In genomic region chr1:43207229-43207853, GRCh38 we compare ENCODE assay signal across 13 cellular contexts. TPM values are rescaled to one million over a fixed set of nuclear protein-coding genes. Genes with fewer than 3 reads are reported as not detected.
DNase-seq lines count a peak whose midpoint lies in the region; ATAC-seq and TF ChIP-seq lines count a peak whose summit lies in the region.
"Had no signal": no experiment of that assay in that cellular context is flagged by ENCODE, and none has a peak within 500 bp of the region (broad histone marks: within the 10 kb centered on the region; RNA-seq: fewer than 3 reads in every experiment).

No MANE protein-coding gene starts in this region.

- CTCF ChIA-PET in AG04450 (lab: Charles Lee): interaction anchor here (1.9 kb wide), 1 partner anchor 20 kb away, joined by 11 read pairs; no protein-coding TSS in a partner anchor

- peak overlapping the region; percentile 95 for H3K27ac Mint-ChIP-seq in endodermal cell
- H3K27ac Mint-ChIP-seq in activated T-cell treated with anti-CD3 and anti-CD28 coated beads, Interleukin-2, amount 50 U/mL, for 72 hours: no peak overlapping the region

- peaks cover 10% of the 10 kb centered on the region for H3K4me1 Mint-ChIP-seq in endodermal cell
- H3K4me1 Mint-ChIP-seq in activated T-cell treated with anti-CD3 and anti-CD28 coated beads, Interleukin-2, amount 50 U/mL, for 72 hours (ENCODE audit: low read depth): peaks cover 4% of the 10 kb centered on the region

- TF ChIP-seq RAD21 in Ishikawa (IDR thresholded peaks at IDR 0.05; ENCODE audit: low read depth): no peak

- peak overlapping the region; percentile 18 for H3K9ac ChIP-seq in endodermal cell (ENCODE audit: extremely low read depth, low read length, poor library complexity, severe bottlenecking)

- peaks cover 5% of the 10 kb centered on the region for H3K4me1 ChIP-seq in endodermal cell (ENCODE audit: control insufficient read depth, insufficient read depth, low read length)
- H3K4me1 ChIP-seq in mesodermal cell (ENCODE audit: control insufficient read depth, insufficient read depth, low read length, poor library complexity, severe bottlenecking): peaks cover 34% of the 10 kb centered on the region

- H3K27ac ChIP-seq in AG04450 (ENCODE audit: low read depth, low read length) (peak overlapping the region; percentile 97), endodermal cell (ENCODE audit: low read depth, low read length) (peak overlapping the region; percentile 61), mesodermal cell (ENCODE audit: low read depth, low read length, severe bottlenecking) (peak overlapping the region; percentile 100)
- H3K27ac ChIP-seq: C4-2B, HL-60 had no signal

- peak overlapping the region; percentile 4 for H3K4me3 ChIP-seq in AG04450 (ENCODE audit: low read depth, low read length)
- peak overlapping the region; percentile 8 for H3K4me3 ChIP-seq in endodermal cell (ENCODE audit: low read length)
- H3K4me3 ChIP-seq in mesodermal cell (ENCODE audit: extremely low read depth, insufficient read depth, low read length, poor library complexity, severe bottlenecking): no peak overlapping the region

- H3K36me3 ChIP-seq in endodermal cell (ENCODE audit: control insufficient read depth, insufficient read depth, low read length) (no peaks in the 10 kb centered on the region), mesodermal cell (ENCODE audit: control insufficient read depth, insufficient read depth, low read length) (no peaks in the 10 kb centered on the region)

- WGBS in endodermal cell (ENCODE audit: insufficient coverage in 1 of 2, insufficient read length in 1 of 2), 2 experiments: 91 to 94% methylated on average over 10 to 12 of the region's 12 CpGs
- WGBS in mesodermal cell (ENCODE audit: insufficient coverage in 2 of 2), 2 experiments: 88 to 91% methylated on average over 11 of the region's 12 CpGs

- no peaks in the 10 kb centered on the region for H3K27me3 Mint-ChIP-seq in endodermal cell (ENCODE audit: insufficient read depth)
- H3K27me3 Mint-ChIP-seq in activated T-cell treated with anti-CD3 and anti-CD28 coated beads, Interleukin-2, amount 50 U/mL, for 72 hours (ENCODE audit: low read depth): peaks cover 19% of the 10 kb centered on the region

- no peak overlapping the region for H3K4me3 Mint-ChIP-seq in endodermal cell
- no peak overlapping the region for H3K4me3 Mint-ChIP-seq in activated T-cell treated with anti-CD3 and anti-CD28 coated beads, Interleukin-2, amount 50 U/mL, for 72 hours

- DNase-seq in AG04450 (ENCODE audit: low read depth, low spot score) (peak; percentile 15), endodermal cell (no peak), SIG-M5 (lab: John Stamatoyannopoulos, UW) (no peak)
- DNase-seq in stimulated activated CD4-positive, alpha-beta T cell treated with anti-CD3 and anti-CD28 coated beads, Interleukin-4, amount 100 ng/mL, for 4 hours: no peak
- no peak for DNase-seq in activated T-cell treated with anti-CD3 and anti-CD28 coated beads, Interleukin-2, amount 50 U/mL, for 72 hours
- no peak for DNase-seq in activated CD4-positive, alpha-beta T cell treated with anti-CD3 and anti-CD28 coated beads, Interleukin-2, amount 50 U/mL, for 48 hours
- DNase-seq: activated CD4-positive, CD25-positive, alpha-beta regulatory T cell treated with anti-CD3 and anti-CD28 coated beads, Interleukin-2, amount 50 U/mL, for 72 hours; NCI-H774; stimulated activated naive CD4-positive, alpha-beta T cell treated with Interleukin-2 at 50 U/mL for 16 hours had no signal

- H3K27me3 ChIP-seq in AG04450 (ENCODE audit: control insufficient read depth, insufficient read depth, low read length): no peaks in the 10 kb centered on the region
- no peaks in the 10 kb centered on the region for H3K27me3 ChIP-seq in endodermal cell (ENCODE audit: control insufficient read depth, insufficient read depth, low read length, poor library complexity, severe bottlenecking)

- no peak for ATAC-seq in activated T-cell treated with anti-CD3 and anti-CD28 coated beads, Interleukin-2, amount 50 U/mL, for 72 hours (replicated peaks in 1 of 2)

- TF ChIP-seq EP300 in Ishikawa (IDR thresholded peaks at IDR 0.05; ENCODE audit: borderline replicate concordance): no peak

- peaks cover 9% of the 10 kb centered on the region for H3K9me3 Mint-ChIP-seq in endodermal cell
- peaks cover 0 to 2% of the 10 kb centered on the region in 2 donors for H3K9me3 Mint-ChIP-seq in activated T-cell treated with anti-CD3 and anti-CD28 coated beads, Interleukin-2, amount 50 U/mL, for 72 hours

- no peaks in the 10 kb centered on the region for H3K36me3 Mint-ChIP-seq in endodermal cell (ENCODE audit: low read depth)
- H3K36me3 Mint-ChIP-seq in activated T-cell treated with anti-CD3 and anti-CD28 coated beads, Interleukin-2, amount 50 U/mL, for 72 hours (ENCODE audit: insufficient read depth in 2 of 2): peaks cover 0 to 3% of the 10 kb centered on the region in 2 donors

- POLR2A ChIA-PET in AG04450 (lab: Yijun Ruan, JAX): interaction anchor here (0.9 to 1.9 kb wide), 7 partner anchors 9 to 182 kb away, joined by 3 to 17 read pairs (median 3); partner anchors contain the start of genes CFAP57 and EBNA1BP2

- H3K9me3 ChIP-seq in AG04450 (ENCODE audit: control insufficient read depth, insufficient read depth, low read length): no peaks in the 10 kb centered on the region; the same call in 1 of the 2 replicates
- H3K9me3 ChIP-seq in endodermal cell (ENCODE audit: control insufficient read depth, low read length): peaks cover 4% of the 10 kb centered on the region
- H3K9me3 ChIP-seq in mesodermal cell (ENCODE audit: control insufficient read depth, low read length): peaks cover 21% of the 10 kb centered on the region

- TF ChIP-seq CTCF in AG04450 (IDR thresholded peaks at IDR 0.05; ENCODE audit: low read depth, low read length) (no peak), endodermal cell (conservative IDR thresholded peaks at IDR 0.05) (no peak)

TF ChIP-seq in Ishikawa, 13 proteins besides CTCF, POLR2A, EP300 and RAD21:
- TF ChIP-seq, protein P1, sequence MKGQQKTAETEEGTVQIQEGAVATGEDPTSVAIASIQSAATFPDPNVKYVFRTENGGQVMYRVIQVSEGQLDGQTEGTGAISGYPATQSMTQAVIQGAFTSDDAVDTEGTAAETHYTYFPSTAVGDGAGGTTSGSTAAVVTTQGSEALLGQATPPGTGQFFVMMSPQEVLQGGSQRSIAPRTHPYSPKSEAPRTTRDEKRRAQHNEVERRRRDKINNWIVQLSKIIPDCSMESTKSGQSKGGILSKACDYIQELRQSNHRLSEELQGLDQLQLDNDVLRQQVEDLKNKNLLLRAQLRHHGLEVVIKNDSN (IDR thresholded peaks at IDR 0.05): no peak
- TF ChIP-seq ZBTB7A (IDR thresholded peaks at IDR 0.05; ENCODE audit: low read depth): no peak
- TF ChIP-seq MAX (IDR thresholded peaks at IDR 0.05): no peak
- TF ChIP-seq YY1 (IDR thresholded peaks at IDR 0.05; ENCODE audit: low read depth): no peak
- TF ChIP-seq CEBPB (IDR thresholded peaks at IDR 0.05): peak; percentile 60

RNA-seq across cellular contexts. Expression of gene CFAP57, which starts 35.2 kb away (rescaled TPM):
- polyA plus RNA-seq in AG04450 (2011; rRNA removed): 0.55 and 0.58 TPM in 2 replicates
- 0.22 and 0.41 TPM in 2 replicates for polyA minus RNA-seq in AG04450 (2011; rRNA and poly(A)+ RNA removed)
- under 1 TPM; 0.82 to 0.90 TPM for total RNA-seq in endodermal cell
- 1.00 TPM for polyA plus RNA-seq in endodermal cell (2013, experiment 1 of 2)
- polyA plus RNA-seq in endodermal cell (2013, experiment 2 of 2): 1.1 TPM
- 0.77 TPM for polyA plus RNA-seq in mesodermal cell (2013, experiment 1 of 2)
- polyA plus RNA-seq in mesodermal cell (2013, experiment 2 of 2): 0.76 TPM
- total RNA-seq in activated T-cell treated with anti-CD3 and anti-CD28 coated beads, Interleukin-2, amount 50 U/mL, for 72 hours: under 1 TPM; 0.36 to 0.76 TPM

RNA-seq across cellular contexts. Expression of gene EBNA1BP2, which starts 35.3 kb away (rescaled TPM):
- 61.6 and 62.0 TPM in 2 replicates for polyA plus RNA-seq in AG04450 (2011; rRNA removed)
- 25.7 and 27.1 TPM in 2 replicates for polyA minus RNA-seq in AG04450 (2011; rRNA and poly(A)+ RNA removed)
- 10 to 100 TPM; 50.2 to 51.7 TPM for total RNA-seq in endodermal cell
- polyA plus RNA-seq in endodermal cell (2013, experiment 1 of 2): 67.0 TPM
- polyA plus RNA-seq in endodermal cell (2013, experiment 2 of 2): 67.5 TPM
- polyA plus RNA-seq in mesodermal cell (2013, experiment 1 of 2): 102 TPM
- 103 TPM for polyA plus RNA-seq in mesodermal cell (2013, experiment 2 of 2)
- total RNA-seq in activated T-cell treated with anti-CD3 and anti-CD28 coated beads, Interleukin-2, amount 50 U/mL, for 72 hours: 10 to 100 TPM; 37.0 to 46.4 TPM
